ENCODE assay signal across 7 cellular contexts in genomic region chr17:28807925-28808641, GRCh38. TPM values are rescaled to one million over a fixed set of nuclear protein-coding genes. Genes with fewer than 3 reads are reported as not detected.
DNase-seq lines count a peak whose midpoint lies in the region; ATAC-seq, FAIRE-seq and TF ChIP-seq lines count a peak whose summit lies in the region.

No MANE protein-coding gene starts in this region.

- no peak for ATAC-seq in GM18502 (IDR thresholded peaks at IDR 0.05; ENCODE audit: poor library complexity, unreplicated experiment)

- DNase-seq in GM04504 (ENCODE audit: low read depth) (peak; percentile 80), NCI-H2029 (lab: John Stamatoyannopoulos, UW) (peak; percentile 35), MCF 10A (ENCODE audit: unreplicated experiment) (peak; percentile 94), tibial nerve (ENCODE audit: low spot score in 2 of 2) (peak in 1 of 2 donors; percentile 7), GM12892 (ENCODE audit: insufficient read length) (no peak)

- BruUV-seq in MCF 10A (replicated peaks; lab: Mats Ljungman, UMichigan), result TSS peak; percentile 90

- H3K27ac Mint-ChIP-seq in MCF 10A (ENCODE audit: low read depth, unreplicated experiment), result peak overlapping the region; percentile 98

- H3K27ac ChIP-seq in liver (ENCODE audit: low read depth in 1 of 2, low read length in 2 of 2), result peak overlapping the region; percentile 74 to 77
- H3K27ac ChIP-seq in tibial nerve, result peak overlapping the region; percentile 23 to 90 (median 70)

- H3K4me3 ChIP-seq in liver (ENCODE audit: low read depth in 1 of 3, low read length in 3 of 3), result no peak overlapping the region
- no peak overlapping the region for H3K4me3 ChIP-seq in tibial nerve

- no peak for FAIRE-seq in GM12892 (lab: Jason Lieb, UNC)

- H3K9me3 ChIP-seq in liver (ENCODE audit: control insufficient read depth in 4 of 4, low read length in 3 of 4) (no peaks in the 10 kb centered on the region), tibial nerve (no peaks in the 10 kb centered on the region)

- peak overlapping the region; percentile 50 for H3K4me3 Mint-ChIP-seq in MCF 10A (ENCODE audit: unreplicated experiment)

- WGBS in liver, result 7% methylated on average over 2 of the region's 2 CpGs
- WGBS in tibial nerve, 2 donors, result 4 to 5% methylated on average over 2 of the region's 2 CpGs

- H3K4me1 Mint-ChIP-seq in MCF 10A (ENCODE audit: insufficient read depth, unreplicated experiment), result peaks cover 27% of the 10 kb centered on the region

- CTCF ChIA-PET in MCF 10A (lab: Yijun Ruan, JAX), result interaction anchor here (0.6 to 3.1 kb wide), 7 partner anchors 10 to 105 kb away, joined by 3 to 20 read pairs (median 3); no protein-coding TSS in a partner anchor

- TF ChIP-seq RAD21 in liver (IDR thresholded peaks at IDR 0.05), result peak in 1 of 2 donors; percentile 18

- H3K27me3 Mint-ChIP-seq in MCF 10A (ENCODE audit: insufficient read depth, unreplicated experiment), result no peaks in the 10 kb centered on the region

- H3K4me1 ChIP-seq in liver (ENCODE audit: control insufficient read depth in 4 of 4, insufficient read depth in 4 of 4, low read length in 3 of 4), result peaks cover 6 to 25% (median 10%) of the 10 kb centered on the region in 4 donors
- peaks cover 0 to 55% (median 26%) of the 10 kb centered on the region in 4 donors for H3K4me1 ChIP-seq in tibial nerve

- TF ChIP-seq EP300 in tibial nerve (IDR thresholded peaks at IDR 0.05), result no peak

- peak overlapping the region in 1 of 2 donors; percentile 34 for H3K9ac ChIP-seq in liver (ENCODE audit: low read depth in 1 of 2, low read length in 2 of 2)

- peaks cover 53% of the 10 kb centered on the region for H3K36me3 Mint-ChIP-seq in MCF 10A (ENCODE audit: insufficient read depth, unreplicated experiment)

- TF ChIP-seq CTCF in MCF 10A (IDR thresholded peaks at IDR 0.05; ENCODE audit: unreplicated experiment) (no peak), liver (IDR thresholded peaks at IDR 0.05; ENCODE audit: low read depth, low read length, missing input control) (no peak), tibial nerve (IDR thresholded peaks at IDR 0.05) (no peak)

- intact Hi-C loops in MCF 10A (cut with micrococcal nuclease), result loop anchor here (2.0 kb wide), 2 partner anchors 35 to 89 kb away; partner anchors contain the start of genes FAM222B and FLOT2

- H3K36me3 ChIP-seq in liver (ENCODE audit: control insufficient read depth in 4 of 4, insufficient read depth in 3 of 4, low read depth in 1 of 4, low read length in 3 of 4) (peaks cover 0 to 2% (median 0%) of the 10 kb centered on the region in 4 donors), tibial nerve (peaks cover 0 to 8% (median 0%) of the 10 kb centered on the region in 3 donors)

- TF ChIP-seq POLR2A in tibial nerve (IDR thresholded peaks at IDR 0.05) (no peak), GM12892 (IDR thresholded peaks at IDR 0.05; ENCODE audit: low read depth, low read length) (no peak)

- H3K9me3 Mint-ChIP-seq in MCF 10A (ENCODE audit: unreplicated experiment), result no peaks in the 10 kb centered on the region

- H3K27me3 ChIP-seq in liver (ENCODE audit: control insufficient read depth in 4 of 4, insufficient read depth in 4 of 4, low read length in 3 of 4) (no peaks in the 10 kb centered on the region), tibial nerve (no peaks in the 10 kb centered on the region)

- POLR2A ChIA-PET in MCF 10A (lab: Yijun Ruan, JAX), result interaction anchor here (0.6 to 5.5 kb wide), 33 partner anchors 8 to 147 kb away, joined by 3 to 52 read pairs (median 5); partner anchors contain the start of genes DHRS13, FAM222B, FLOT2 and NEK8

TF ChIP-seq in liver, 16 proteins besides CTCF, POLR2A, EP300 and RAD21:
- TF ChIP-seq EGR1 (IDR thresholded peaks at IDR 0.05; ENCODE audit: low read depth in 2 of 2), result peak in 1 of 2 donors; percentile 47
- peak; percentile 41 to 62 for TF ChIP-seq HNF4A (conservative IDR thresholded peaks at IDR 0.05)
- TF ChIP-seq SP1 (IDR thresholded peaks at IDR 0.05), result peak; percentile 66
- TF ChIP-seq, protein P1, sequence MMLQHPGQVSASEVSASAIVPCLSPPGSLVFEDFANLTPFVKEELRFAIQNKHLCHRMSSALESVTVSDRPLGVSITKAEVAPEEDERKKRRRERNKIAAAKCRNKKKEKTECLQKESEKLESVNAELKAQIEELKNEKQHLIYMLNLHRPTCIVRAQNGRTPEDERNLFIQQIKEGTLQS (IDR thresholded peaks at IDR 0.05), result peak; percentile 15
- peak; percentile 26 for TF ChIP-seq ZBTB33 (IDR thresholded peaks at IDR 0.05)
- no peak for TF ChIP-seq REST (IDR thresholded peaks at IDR 0.05)
- TF ChIP-seq, protein P2, sequence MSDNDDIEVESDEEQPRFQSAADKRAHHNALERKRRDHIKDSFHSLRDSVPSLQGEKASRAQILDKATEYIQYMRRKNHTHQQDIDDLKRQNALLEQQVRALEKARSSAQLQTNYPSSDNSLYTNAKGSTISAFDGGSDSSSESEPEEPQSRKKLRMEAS (IDR thresholded peaks at IDR 0.05), result no peak
- no peak for TF ChIP-seq HNF4G (IDR thresholded peaks at IDR 0.05)
- peak; percentile 66 for TF ChIP-seq YY1 (IDR thresholded peaks at IDR 0.05)
- TF ChIP-seq FOXA2 (IDR thresholded peaks at IDR 0.05), result peak; percentile 74
- TF ChIP-seq TAF1 (conservative IDR thresholded peaks at IDR 0.05), result no peak
- no peak for TF ChIP-seq NR2F2 (IDR thresholded peaks at IDR 0.05)
- peak in 1 of 2 donors; percentile 52 for TF ChIP-seq RXRA (IDR thresholded peaks at IDR 0.05)
- TF ChIP-seq FOXA1 (IDR thresholded peaks at IDR 0.05), result no peak
- no peak for TF ChIP-seq GABPA (IDR thresholded peaks at IDR 0.05 in 1 of 2, conservative IDR thresholded peaks at IDR 0.05 in 1 of 2)
- TF ChIP-seq JUND (IDR thresholded peaks at IDR 0.05), result peak; percentile 28 to 72
TF ChIP-seq in liver: peak in this region for 9.

RNA-seq across cellular contexts. Expression of gene FAM222B, which starts 34.5 kb away (rescaled TPM):
- total RNA-seq in MCF 10A (2022), result 18.5 and 22.2 TPM in 2 replicates
- 1 to 10 TPM; 2.8 to 4.2 TPM for total RNA-seq in liver
- polyA plus RNA-seq in liver, result 1 to 10 TPM; 4.0 to 5.4 TPM
- total RNA-seq in tibial nerve, result 10 to 100 TPM in 2 of 4 donors, 1 to 10 TPM in 2; 6.1 to 17.1 (median 11.4) TPM
- 7.4 TPM for polyA plus RNA-seq in GM12892 (2012; ENCODE audit: missing spikeins)

RNA-seq across cellular contexts. Expression of gene ERAL1, which starts 46.7 kb away (rescaled TPM):
- total RNA-seq in MCF 10A (2022) (51.6 and 53.7 TPM in 2 replicates), liver (10 to 100 TPM; 17.3 to 30.8 TPM), tibial nerve (10 to 100 TPM; 26.4 to 52.8 (median 36.2) TPM)
- polyA plus RNA-seq in liver, result 10 to 100 TPM; 28.1 to 34.5 TPM
- 40.4 TPM for polyA plus RNA-seq in GM12892 (2012; ENCODE audit: missing spikeins)
